Comparison of ENCODE assay signal across 2 cellular contexts in the genomic region with DNA sequence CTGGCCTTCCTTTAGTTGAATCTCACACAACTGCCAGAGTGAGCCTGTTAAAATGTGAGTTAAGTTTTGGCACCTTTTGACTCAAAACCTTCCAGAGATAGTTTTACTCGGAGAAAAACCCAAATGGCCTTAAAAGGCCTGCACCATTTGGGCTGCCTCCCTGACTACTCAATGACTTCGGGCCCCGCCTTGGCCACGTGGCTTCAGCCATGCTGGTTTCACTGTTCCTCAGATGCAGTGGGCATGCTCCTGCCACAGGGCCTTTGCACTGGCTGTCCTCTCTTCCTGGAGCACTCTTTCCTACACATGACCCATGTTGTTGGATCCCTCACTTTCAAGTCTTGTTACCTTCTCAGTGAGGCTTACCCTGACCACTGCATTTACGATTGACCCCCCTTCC.
TF ChIP-seq lines count a peak whose summit lies in the region.

No MANE protein-coding gene starts in this region.

TF ChIP-seq in HEK293, 187 proteins besides CTCF, POLR2A, EP300 and RAD21 (continues in another document):
- TF ChIP-seq, protein P1, sequence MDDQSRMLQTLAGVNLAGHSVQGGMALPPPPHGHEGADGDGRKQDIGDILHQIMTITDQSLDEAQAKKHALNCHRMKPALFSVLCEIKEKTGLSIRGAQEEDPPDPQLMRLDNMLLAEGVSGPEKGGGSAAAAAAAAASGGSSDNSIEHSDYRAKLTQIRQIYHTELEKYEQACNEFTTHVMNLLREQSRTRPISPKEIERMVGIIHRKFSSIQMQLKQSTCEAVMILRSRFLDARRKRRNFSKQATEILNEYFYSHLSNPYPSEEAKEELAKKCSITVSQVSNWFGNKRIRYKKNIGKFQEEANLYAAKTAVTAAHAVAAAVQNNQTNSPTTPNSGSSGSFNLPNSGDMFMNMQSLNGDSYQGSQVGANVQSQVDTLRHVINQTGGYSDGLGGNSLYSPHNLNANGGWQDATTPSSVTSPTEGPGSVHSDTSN (CRISPR knock-in tag; IDR thresholded peaks at IDR 0.05) = no peak
- no peak for TF ChIP-seq ZNF610 (tag by site-specific recombination; IDR thresholded peaks at IDR 0.05; ENCODE audit: borderline replicate concordance)
- TF ChIP-seq, protein P2, sequence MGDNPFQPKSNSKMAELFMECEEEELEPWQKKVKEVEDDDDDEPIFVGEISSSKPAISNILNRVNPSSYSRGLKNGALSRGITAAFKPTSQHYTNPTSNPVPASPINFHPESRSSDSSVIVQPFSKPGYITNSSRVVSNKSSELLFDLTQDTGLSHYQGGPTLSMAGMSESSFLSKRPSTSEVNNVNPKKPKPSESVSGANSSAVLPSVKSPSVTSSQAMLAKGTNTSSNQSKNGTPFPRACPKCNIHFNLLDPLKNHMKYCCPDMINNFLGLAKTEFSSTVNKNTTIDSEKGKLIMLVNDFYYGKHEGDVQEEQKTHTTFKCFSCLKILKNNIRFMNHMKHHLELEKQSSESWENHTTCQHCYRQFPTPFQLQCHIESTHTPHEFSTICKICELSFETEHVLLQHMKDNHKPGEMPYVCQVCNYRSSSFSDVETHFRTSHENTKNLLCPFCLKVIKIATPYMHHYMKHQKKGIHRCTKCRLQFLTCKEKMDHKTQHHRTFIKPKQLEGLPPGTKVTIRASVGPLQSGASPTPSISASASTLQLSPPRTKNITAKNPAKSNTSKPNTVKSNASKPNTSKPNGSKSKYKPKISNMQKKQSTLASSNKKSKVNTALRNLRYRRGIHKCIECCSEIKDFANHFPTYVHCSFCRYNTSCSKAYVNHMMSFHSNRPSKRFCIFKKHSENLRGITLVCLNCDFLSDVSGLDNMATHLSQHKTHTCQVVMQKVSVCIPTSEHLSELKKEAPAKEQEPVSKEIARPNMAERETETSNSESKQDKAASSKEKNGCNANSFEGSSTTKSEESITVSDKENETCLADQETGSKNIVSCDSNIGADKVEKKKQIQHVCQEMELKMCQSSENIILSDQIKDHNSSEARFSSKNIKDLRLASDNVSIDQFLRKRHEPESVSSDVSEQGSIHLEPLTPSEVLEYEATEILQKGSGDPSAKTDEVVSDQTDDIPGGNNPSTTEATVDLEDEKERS (tag by site-specific recombination; IDR thresholded peaks at IDR 0.05) = peak; percentile 26; the same call in 1 of the 2 replicates
- no peak for TF ChIP-seq GLI4 (tag by site-specific recombination; IDR thresholded peaks at IDR 0.05)
- no peak for TF ChIP-seq EGR2 (tag by site-specific recombination; IDR thresholded peaks at IDR 0.05; ENCODE audit: low read depth)
- TF ChIP-seq, protein P3, sequence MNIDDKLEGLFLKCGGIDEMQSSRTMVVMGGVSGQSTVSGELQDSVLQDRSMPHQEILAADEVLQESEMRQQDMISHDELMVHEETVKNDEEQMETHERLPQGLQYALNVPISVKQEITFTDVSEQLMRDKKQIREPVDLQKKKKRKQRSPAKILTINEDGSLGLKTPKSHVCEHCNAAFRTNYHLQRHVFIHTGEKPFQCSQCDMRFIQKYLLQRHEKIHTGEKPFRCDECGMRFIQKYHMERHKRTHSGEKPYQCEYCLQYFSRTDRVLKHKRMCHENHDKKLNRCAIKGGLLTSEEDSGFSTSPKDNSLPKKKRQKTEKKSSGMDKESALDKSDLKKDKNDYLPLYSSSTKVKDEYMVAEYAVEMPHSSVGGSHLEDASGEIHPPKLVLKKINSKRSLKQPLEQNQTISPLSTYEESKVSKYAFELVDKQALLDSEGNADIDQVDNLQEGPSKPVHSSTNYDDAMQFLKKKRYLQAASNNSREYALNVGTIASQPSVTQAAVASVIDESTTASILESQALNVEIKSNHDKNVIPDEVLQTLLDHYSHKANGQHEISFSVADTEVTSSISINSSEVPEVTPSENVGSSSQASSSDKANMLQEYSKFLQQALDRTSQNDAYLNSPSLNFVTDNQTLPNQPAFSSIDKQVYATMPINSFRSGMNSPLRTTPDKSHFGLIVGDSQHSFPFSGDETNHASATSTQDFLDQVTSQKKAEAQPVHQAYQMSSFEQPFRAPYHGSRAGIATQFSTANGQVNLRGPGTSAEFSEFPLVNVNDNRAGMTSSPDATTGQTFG (tag by site-specific recombination; IDR thresholded peaks at IDR 0.05; ENCODE audit: borderline replicate concordance) = no peak
- no peak for TF ChIP-seq ZNF184 (tag by site-specific recombination; IDR thresholded peaks at IDR 0.05)
- TF ChIP-seq ZNF239 (tag by site-specific recombination; IDR thresholded peaks at IDR 0.05) = peak; percentile 64; the same call in 1 of the 2 replicates
- no peak for TF ChIP-seq ZFP3 (tag by site-specific recombination; IDR thresholded peaks at IDR 0.05; ENCODE audit: low read depth)
- TF ChIP-seq, protein P4, sequence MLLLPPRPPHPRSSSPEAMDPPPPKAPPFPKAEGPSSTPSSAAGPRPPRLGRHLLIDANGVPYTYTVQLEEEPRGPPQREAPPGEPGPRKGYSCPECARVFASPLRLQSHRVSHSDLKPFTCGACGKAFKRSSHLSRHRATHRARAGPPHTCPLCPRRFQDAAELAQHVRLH (tag by site-specific recombination; IDR thresholded peaks at IDR 0.05) = peak; percentile 42; the same call in 1 of the 2 replicates
- TF ChIP-seq, protein P5, sequence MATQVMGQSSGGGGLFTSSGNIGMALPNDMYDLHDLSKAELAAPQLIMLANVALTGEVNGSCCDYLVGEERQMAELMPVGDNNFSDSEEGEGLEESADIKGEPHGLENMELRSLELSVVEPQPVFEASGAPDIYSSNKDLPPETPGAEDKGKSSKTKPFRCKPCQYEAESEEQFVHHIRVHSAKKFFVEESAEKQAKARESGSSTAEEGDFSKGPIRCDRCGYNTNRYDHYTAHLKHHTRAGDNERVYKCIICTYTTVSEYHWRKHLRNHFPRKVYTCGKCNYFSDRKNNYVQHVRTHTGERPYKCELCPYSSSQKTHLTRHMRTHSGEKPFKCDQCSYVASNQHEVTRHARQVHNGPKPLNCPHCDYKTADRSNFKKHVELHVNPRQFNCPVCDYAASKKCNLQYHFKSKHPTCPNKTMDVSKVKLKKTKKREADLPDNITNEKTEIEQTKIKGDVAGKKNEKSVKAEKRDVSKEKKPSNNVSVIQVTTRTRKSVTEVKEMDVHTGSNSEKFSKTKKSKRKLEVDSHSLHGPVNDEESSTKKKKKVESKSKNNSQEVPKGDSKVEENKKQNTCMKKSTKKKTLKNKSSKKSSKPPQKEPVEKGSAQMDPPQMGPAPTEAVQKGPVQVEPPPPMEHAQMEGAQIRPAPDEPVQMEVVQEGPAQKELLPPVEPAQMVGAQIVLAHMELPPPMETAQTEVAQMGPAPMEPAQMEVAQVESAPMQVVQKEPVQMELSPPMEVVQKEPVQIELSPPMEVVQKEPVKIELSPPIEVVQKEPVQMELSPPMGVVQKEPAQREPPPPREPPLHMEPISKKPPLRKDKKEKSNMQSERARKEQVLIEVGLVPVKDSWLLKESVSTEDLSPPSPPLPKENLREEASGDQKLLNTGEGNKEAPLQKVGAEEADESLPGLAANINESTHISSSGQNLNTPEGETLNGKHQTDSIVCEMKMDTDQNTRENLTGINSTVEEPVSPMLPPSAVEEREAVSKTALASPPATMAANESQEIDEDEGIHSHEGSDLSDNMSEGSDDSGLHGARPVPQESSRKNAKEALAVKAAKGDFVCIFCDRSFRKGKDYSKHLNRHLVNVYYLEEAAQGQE (tag by site-specific recombination; IDR thresholded peaks at IDR 0.05) = no peak

TF ChIP-seq in K562, 482 proteins besides CTCF, POLR2A, EP300 and RAD21 (continued from another document):
- TF ChIP-seq RAD51 (IDR thresholded peaks at IDR 0.05; ENCODE audit: borderline replicate concordance, low read depth) (peak; percentile 35; the same call in 1 of the 2 replicates), RHOXF2B (CRISPR knock-in tag; conservative IDR thresholded peaks at IDR 0.05) (no peak), RCOR1 (IDR thresholded peaks at IDR 0.05; ENCODE audit: borderline replicate concordance in 1 of 2, low read depth in 2 of 2, low read length in 2 of 2) (peak in 1 of 2 experiments; percentile 71; a peak in 2 of 4 replicates), ZNF589 (CRISPR knock-in tag; IDR thresholded peaks at IDR 0.05; ENCODE audit: low read depth) (no peak), RBM25 (IDR thresholded peaks at IDR 0.05; ENCODE audit: low read depth, low read length, severe bottlenecking) (peak; percentile 97), CBX1 (IDR thresholded peaks at IDR 0.05; ENCODE audit: low read depth) (0 out of 2 replicates have a peak, but pooled peaks have one; percentile 64), ADNP (tag; IDR thresholded peaks at IDR 0.05) (peak; percentile 73), NRF1 (conservative IDR thresholded peaks at IDR 0.05 in 1 of 2, IDR thresholded peaks at IDR 0.05 in 1 of 2) (peak in 1 of 2 experiments; percentile 32; a peak in 2 of 4 replicates), KDM1A (IDR thresholded peaks at IDR 0.05) (peak in 1 of 2 experiments; percentile 84; a peak in 2 of 4 replicates), HDAC2 (IDR thresholded peaks at IDR 0.05) (peak; percentile 81; the same call in 1 of the 2 replicates), BCOR (IDR thresholded peaks at IDR 0.05) (peak; percentile 97), ZNF239 (CRISPR knock-in tag; IDR thresholded peaks at IDR 0.05) (peak; percentile 92), MAZ (CRISPR knock-in tag; conservative IDR thresholded peaks at IDR 0.05 in 1 of 2, IDR thresholded peaks at IDR 0.05 in 1 of 2) (peak in 1 of 2 experiments; percentile 33; a peak in 1 of 4 replicates), CBX3 (IDR thresholded peaks at IDR 0.05; ENCODE audit: borderline replicate concordance in 1 of 2, low read length in 2 of 2) (0 out of 3 replicates have a peak, but pooled peaks of 1 of the 2 experiments have one; percentile 30), GATA2 (CRISPR knock-in tag; IDR thresholded peaks at IDR 0.05) (no peak), L3MBTL2 (IDR thresholded peaks at IDR 0.05) (0 out of 2 replicates have a peak, but pooled peaks have one; percentile 36), SIX5 (IDR thresholded peaks at IDR 0.05; ENCODE audit: borderline replicate concordance in 1 of 2, insufficient read depth in 1 of 2, low read depth in 1 of 2, low read length in 2 of 2) (no peak), MYC (IDR thresholded peaks at IDR 0.05; ENCODE audit: low read depth, low read length) (peak; percentile 67), MYC (CRISPR knock-in tag; IDR thresholded peaks at IDR 0.05; ENCODE audit: borderline replicate concordance, low read depth) (peak; percentile 27; the same call in 1 of the 2 replicates), FOXM1 (IDR thresholded peaks at IDR 0.05; ENCODE audit: low read depth) (no peak), FOXM1 (CRISPR knock-in tag; IDR thresholded peaks at IDR 0.05; ENCODE audit: low read depth) (no peak), TOE1 (IDR thresholded peaks at IDR 0.05; ENCODE audit: borderline replicate concordance) (0 out of 2 replicates have a peak, but pooled peaks have one; percentile 18), TOE1 (CRISPR knock-in tag; IDR thresholded peaks at IDR 0.05; ENCODE audit: borderline replicate concordance, low read depth) (no peak), XRCC4 (IDR thresholded peaks at IDR 0.05; ENCODE audit: extremely low read depth, insufficient read depth, insufficient read length) (no peak), RBBP5 (IDR thresholded peaks at IDR 0.05; ENCODE audit: borderline replicate concordance, insufficient read depth, low read length, poor library complexity, severe bottlenecking) (no peak), SRSF9 (IDR thresholded peaks at IDR 0.05; ENCODE audit: borderline replicate concordance, low read depth, low read length) (no peak), SMARCA4 (IDR thresholded peaks at IDR 0.05) (no peak), SMARCA5 (IDR thresholded peaks at IDR 0.05) (peak; percentile 98)
- TF ChIP-seq, protein P6, sequence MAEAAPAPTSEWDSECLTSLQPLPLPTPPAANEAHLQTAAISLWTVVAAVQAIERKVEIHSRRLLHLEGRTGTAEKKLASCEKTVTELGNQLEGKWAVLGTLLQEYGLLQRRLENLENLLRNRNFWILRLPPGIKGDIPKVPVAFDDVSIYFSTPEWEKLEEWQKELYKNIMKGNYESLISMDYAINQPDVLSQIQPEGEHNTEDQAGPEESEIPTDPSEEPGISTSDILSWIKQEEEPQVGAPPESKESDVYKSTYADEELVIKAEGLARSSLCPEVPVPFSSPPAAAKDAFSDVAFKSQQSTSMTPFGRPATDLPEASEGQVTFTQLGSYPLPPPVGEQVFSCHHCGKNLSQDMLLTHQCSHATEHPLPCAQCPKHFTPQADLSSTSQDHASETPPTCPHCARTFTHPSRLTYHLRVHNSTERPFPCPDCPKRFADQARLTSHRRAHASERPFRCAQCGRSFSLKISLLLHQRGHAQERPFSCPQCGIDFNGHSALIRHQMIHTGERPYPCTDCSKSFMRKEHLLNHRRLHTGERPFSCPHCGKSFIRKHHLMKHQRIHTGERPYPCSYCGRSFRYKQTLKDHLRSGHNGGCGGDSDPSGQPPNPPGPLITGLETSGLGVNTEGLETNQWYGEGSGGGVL (CRISPR knock-in tag; IDR thresholded peaks at IDR 0.05) = no peak
- TF ChIP-seq, protein P7, sequence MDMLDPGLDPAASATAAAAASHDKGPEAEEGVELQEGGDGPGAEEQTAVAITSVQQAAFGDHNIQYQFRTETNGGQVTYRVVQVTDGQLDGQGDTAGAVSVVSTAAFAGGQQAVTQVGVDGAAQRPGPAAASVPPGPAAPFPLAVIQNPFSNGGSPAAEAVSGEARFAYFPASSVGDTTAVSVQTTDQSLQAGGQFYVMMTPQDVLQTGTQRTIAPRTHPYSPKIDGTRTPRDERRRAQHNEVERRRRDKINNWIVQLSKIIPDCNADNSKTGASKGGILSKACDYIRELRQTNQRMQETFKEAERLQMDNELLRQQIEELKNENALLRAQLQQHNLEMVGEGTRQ (CRISPR knock-in tag; IDR thresholded peaks at IDR 0.05) = peak; percentile 40
- TF ChIP-seq, protein P8, sequence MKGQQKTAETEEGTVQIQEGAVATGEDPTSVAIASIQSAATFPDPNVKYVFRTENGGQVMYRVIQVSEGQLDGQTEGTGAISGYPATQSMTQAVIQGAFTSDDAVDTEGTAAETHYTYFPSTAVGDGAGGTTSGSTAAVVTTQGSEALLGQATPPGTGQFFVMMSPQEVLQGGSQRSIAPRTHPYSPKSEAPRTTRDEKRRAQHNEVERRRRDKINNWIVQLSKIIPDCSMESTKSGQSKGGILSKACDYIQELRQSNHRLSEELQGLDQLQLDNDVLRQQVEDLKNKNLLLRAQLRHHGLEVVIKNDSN (CRISPR knock-in tag; IDR thresholded peaks at IDR 0.05) = peak; percentile 78
- TF ChIP-seq, protein P9, sequence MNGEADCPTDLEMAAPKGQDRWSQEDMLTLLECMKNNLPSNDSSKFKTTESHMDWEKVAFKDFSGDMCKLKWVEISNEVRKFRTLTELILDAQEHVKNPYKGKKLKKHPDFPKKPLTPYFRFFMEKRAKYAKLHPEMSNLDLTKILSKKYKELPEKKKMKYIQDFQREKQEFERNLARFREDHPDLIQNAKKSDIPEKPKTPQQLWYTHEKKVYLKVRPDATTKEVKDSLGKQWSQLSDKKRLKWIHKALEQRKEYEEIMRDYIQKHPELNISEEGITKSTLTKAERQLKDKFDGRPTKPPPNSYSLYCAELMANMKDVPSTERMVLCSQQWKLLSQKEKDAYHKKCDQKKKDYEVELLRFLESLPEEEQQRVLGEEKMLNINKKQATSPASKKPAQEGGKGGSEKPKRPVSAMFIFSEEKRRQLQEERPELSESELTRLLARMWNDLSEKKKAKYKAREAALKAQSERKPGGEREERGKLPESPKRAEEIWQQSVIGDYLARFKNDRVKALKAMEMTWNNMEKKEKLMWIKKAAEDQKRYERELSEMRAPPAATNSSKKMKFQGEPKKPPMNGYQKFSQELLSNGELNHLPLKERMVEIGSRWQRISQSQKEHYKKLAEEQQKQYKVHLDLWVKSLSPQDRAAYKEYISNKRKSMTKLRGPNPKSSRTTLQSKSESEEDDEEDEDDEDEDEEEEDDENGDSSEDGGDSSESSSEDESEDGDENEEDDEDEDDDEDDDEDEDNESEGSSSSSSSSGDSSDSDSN (IDR thresholded peaks at IDR 0.05; ENCODE audit: borderline replicate concordance in 1 of 2, low read depth in 2 of 2, low read length in 2 of 2) = no peak
- TF ChIP-seq, protein P10, sequence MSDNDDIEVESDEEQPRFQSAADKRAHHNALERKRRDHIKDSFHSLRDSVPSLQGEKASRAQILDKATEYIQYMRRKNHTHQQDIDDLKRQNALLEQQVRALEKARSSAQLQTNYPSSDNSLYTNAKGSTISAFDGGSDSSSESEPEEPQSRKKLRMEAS (CRISPR knock-in tag; IDR thresholded peaks at IDR 0.05) = peak; percentile 41
